ENCODE assay signal across 8 cellular contexts in genomic region chr9:111482656-111483418, GRCh38. TPM values are rescaled to one million over a fixed set of nuclear protein-coding genes. Genes with fewer than 3 reads are reported as not detected.
DNase-seq lines count a peak whose midpoint lies in the region; ATAC-seq and TF ChIP-seq lines count a peak whose summit lies in the region.

No MANE protein-coding gene starts in this region.

- no peaks in the 10 kb centered on the region for H3K9me3 Mint-ChIP-seq in activated T-helper 2 cell treated with anti-CD3 and anti-CD28 coated beads, Interferon-gamma antibody, Interleukin-2, Interleukin-4, amounts not matched to agents 10 μg/mL and 5 μg/mL and 100 μg/mL, durations not matched to agents 14 hours and 24 hours and 36 hours
- H3K9me3 Mint-ChIP-seq in natural killer cell = no peaks in the 10 kb centered on the region

- POLR2A ChIA-PET in Panc1 (lab: Charles Lee) = interaction anchor here (0.7 kb wide), 1 partner anchor 611 kb away, joined by 3 read pairs; no protein-coding TSS in a partner anchor

- H3K4me2 ChIP-seq in fibroblast of lung (ENCODE audit: extremely low read depth, insufficient read depth, low read length) = peak overlapping the region; percentile 91

- TF ChIP-seq CTCF in Panc1 (IDR thresholded peaks at IDR 0.05) = no peak
- no peak for TF ChIP-seq CTCF in fibroblast of lung (conservative IDR thresholded peaks at IDR 0.05 in 1 of 2, IDR thresholded peaks at IDR 0.05 in 1 of 2; ENCODE audit: low read depth in 1 of 2, low read length in 2 of 2)
- TF ChIP-seq CTCF in natural killer cell (IDR thresholded peaks at IDR 0.05) = no peak

- peak overlapping the region; percentile 73 for H3K27ac Mint-ChIP-seq in activated T-helper 2 cell treated with anti-CD3 and anti-CD28 coated beads, Interferon-gamma antibody, Interleukin-2, Interleukin-4, amounts not matched to agents 10 μg/mL and 5 μg/mL and 100 μg/mL, durations not matched to agents 14 hours and 24 hours and 36 hours
- peak overlapping the region; percentile 69 to 90 for H3K27ac Mint-ChIP-seq in natural killer cell

- H3K9me3 ChIP-seq in Panc1 (ENCODE audit: control insufficient read depth, insufficient read depth, low read depth, low read length) (no peaks in the 10 kb centered on the region), fibroblast of lung (ENCODE audit: control insufficient read depth, insufficient read depth, low read depth, low read length) (no peaks in the 10 kb centered on the region)

- H3K27me3 Mint-ChIP-seq in activated T-helper 2 cell treated with anti-CD3 and anti-CD28 coated beads, Interferon-gamma antibody, Interleukin-2, Interleukin-4, amounts not matched to agents 10 μg/mL and 5 μg/mL and 100 μg/mL, durations not matched to agents 14 hours and 24 hours and 36 hours (ENCODE audit: low read depth) = peaks cover 7% of the 10 kb centered on the region
- H3K27me3 Mint-ChIP-seq in natural killer cell (ENCODE audit: low read depth in 2 of 2) = peaks cover 2 to 7% of the 10 kb centered on the region in 2 donors

- ATAC-seq in GM19463 (IDR thresholded peaks at IDR 0.05; ENCODE audit: unreplicated experiment) (peak; percentile 52), Panc1 (peak; percentile 67), natural killer cell (peak; percentile 45 to 70 (median 55))

- H3K4me1 ChIP-seq in Panc1 (ENCODE audit: control insufficient read depth, insufficient read depth, low read length) (no peaks in the 10 kb centered on the region; the same call in 1 of the 2 replicates), fibroblast of lung (ENCODE audit: control insufficient read depth, extremely low read depth, insufficient read depth, low read length) (peaks cover 4% of the 10 kb centered on the region)

- CTCF ChIA-PET in Panc1 (lab: Charles Lee) = interaction anchor here (0.6 kb wide), 2 partner anchors 47 to 585 kb away, joined by 3 to 5 read pairs; no protein-coding TSS in a partner anchor

- H3K4me3 ChIP-seq in Panc1 (ENCODE audit: low read depth in 2 of 2, low read length in 2 of 2) = peak overlapping the region; percentile 71 to 76
- peak overlapping the region; percentile 69 to 85 (median 76) for H3K4me3 ChIP-seq in fibroblast of lung (replicated peaks in 1 of 4; ENCODE audit: control extremely low read depth in 1 of 4, insufficient read depth in 1 of 4, low read depth in 3 of 4, low read length in 4 of 4)

- H3K4me1 Mint-ChIP-seq in activated T-helper 2 cell treated with anti-CD3 and anti-CD28 coated beads, Interferon-gamma antibody, Interleukin-2, Interleukin-4, amounts not matched to agents 10 μg/mL and 5 μg/mL and 100 μg/mL, durations not matched to agents 14 hours and 24 hours and 36 hours (ENCODE audit: low read depth) = peaks cover 27% of the 10 kb centered on the region
- peaks cover 27 to 37% of the 10 kb centered on the region in 2 donors for H3K4me1 Mint-ChIP-seq in natural killer cell

- no peaks in the 10 kb centered on the region for H4K20me1 ChIP-seq in fibroblast of lung (ENCODE audit: control insufficient read depth, extremely low read depth, insufficient read depth, low read length)

- no peaks in the 10 kb centered on the region; the same call in 1 of the 2 replicates for H3K36me3 ChIP-seq in Panc1 (ENCODE audit: control insufficient read depth, insufficient read depth, low read length)
- no peaks in the 10 kb centered on the region for H3K36me3 ChIP-seq in fibroblast of lung (ENCODE audit: control insufficient read depth, insufficient read depth, low read length)

- H3K9ac ChIP-seq in fibroblast of lung (ENCODE audit: insufficient read depth, low read length) = peak overlapping the region; percentile 84

- H2AFZ ChIP-seq in fibroblast of lung (ENCODE audit: low read length) = peak overlapping the region; percentile 77

- in situ Hi-C loops in Panc1 (cut with HindIII; ENCODE audit: low pct_unique_long_range_greater_than_20kb, low sequenced_read_pairs) = no loop called here

- H3K4me3 Mint-ChIP-seq in activated T-helper 2 cell treated with anti-CD3 and anti-CD28 coated beads, Interferon-gamma antibody, Interleukin-2, Interleukin-4, amounts not matched to agents 10 μg/mL and 5 μg/mL and 100 μg/mL, durations not matched to agents 14 hours and 24 hours and 36 hours (ENCODE audit: low read depth) = peak overlapping the region; percentile 84
- H3K4me3 Mint-ChIP-seq in natural killer cell = peak overlapping the region; percentile 88

- BruUV-seq in Panc1 (replicated peaks; lab: Mats Ljungman, UMichigan) = no TSS peak

- H3K27me3 ChIP-seq in Panc1 (ENCODE audit: control insufficient read depth, insufficient read depth, low read length) = no peaks in the 10 kb centered on the region
- H3K27me3 ChIP-seq in fibroblast of lung (ENCODE audit: control insufficient read depth, insufficient read depth, low read length) = no peaks in the 10 kb centered on the region

- peak overlapping the region; percentile 83 for H3K27ac ChIP-seq in Panc1 (ENCODE audit: low read length)
- H3K27ac ChIP-seq in fibroblast of lung (ENCODE audit: insufficient read depth, low read length) = peak overlapping the region; percentile 78

- intact Hi-C loops in Panc1 (cut with micrococcal nuclease; ENCODE audit: unreplicated experiment) (no loop called here), natural killer cell (cut with micrococcal nuclease) (no loop called here)
- intact Hi-C loops in activated T-helper 2 cell treated with anti-CD3 and anti-CD28 coated beads, Interferon-gamma antibody, Interleukin-2, Interleukin-4, amounts not matched to agents 10 μg/mL and 5 μg/mL and 100 μg/mL, durations not matched to agents 14 hours and 24 hours and 36 hours (cut with micrococcal nuclease) = loop anchor here (2.0 to 5.0 kb wide), 3 partner anchors 178 to 1226 kb away; partner anchors contain the start of genes GNG10 and TXN

- H3K79me2 ChIP-seq in fibroblast of lung (ENCODE audit: control insufficient read depth, insufficient read depth, low read length) = peaks cover 52% of the 10 kb centered on the region

- DNase-seq in CMK (ENCODE audit: low read depth) (peak; percentile 30), HK-2 (ENCODE audit: unreplicated experiment) (peak; percentile 66), Panc1 (ENCODE audit: low read depth, low spot score) (no peak), fibroblast of lung (ENCODE audit: low read depth in 2 of 2) (peak; percentile 68 to 74), natural killer cell (peak; percentile 62)
- DNase-seq in activated T-helper 2 cell treated with anti-CD3 and anti-CD28 coated beads, Interferon-gamma antibody, Interleukin-2, Interleukin-4, amounts not matched to agents 10 μg/mL and 5 μg/mL and 100 μg/mL, durations not matched to agents 14 hours and 24 hours and 36 hours (ENCODE audit: low spot score) = peak; percentile 67
- peak; percentile 29 to 64 (median 48) for DNase-seq in stimulated activated naive CD4-positive, alpha-beta T cell (lab: John Stamatoyannopoulos, UW)

- H3K36me3 Mint-ChIP-seq in activated T-helper 2 cell treated with anti-CD3 and anti-CD28 coated beads, Interferon-gamma antibody, Interleukin-2, Interleukin-4, amounts not matched to agents 10 μg/mL and 5 μg/mL and 100 μg/mL, durations not matched to agents 14 hours and 24 hours and 36 hours (ENCODE audit: low read depth) = peaks cover 22% of the 10 kb centered on the region
- H3K36me3 Mint-ChIP-seq in natural killer cell = no peaks in the 10 kb centered on the region

RNA-seq across cellular contexts. Expression of gene ECPAS, which starts 1.3 kb away (rescaled TPM):
- total RNA-seq in Panc1 (2021; ENCODE audit: unreplicated experiment) (69.4 TPM), fibroblast of lung (107 and 140 TPM in 2 replicates), natural killer cell (10 to 100 TPM; 58.0 to 73.6 (median 70.7) TPM)
- polyA plus RNA-seq in Panc1 (2012; ENCODE audit: insufficient read length) = 35.6 TPM
- total RNA-seq in activated T-helper 2 cell treated with anti-CD3 and anti-CD28 coated beads, Interferon-gamma antibody, Interleukin-2, Interleukin-4, amounts not matched to agents 10 μg/mL and 5 μg/mL and 100 μg/mL, durations not matched to agents 14 hours and 24 hours and 36 hours = 96.8 and 107 TPM in 2 replicates
- 42.1 and 42.9 TPM in 2 replicates for polyA plus RNA-seq in fibroblast of lung
- 52.6 and 52.7 TPM in 2 replicates for polyA plus RNA-seq in fibroblast of lung (2012)
- 40.6 and 62.0 TPM in 2 replicates for polyA minus RNA-seq in fibroblast of lung (ENCODE audit: low replicate concordance)

RNA-seq across cellular contexts. Expression of gene ZNF483, which starts 42.1 kb away (rescaled TPM):
- total RNA-seq in Panc1 (2021; ENCODE audit: unreplicated experiment) (4.8 TPM), fibroblast of lung (1.5 and 4.3 TPM in 2 replicates), natural killer cell (1 to 10 TPM; 5.7 to 7.4 (median 5.8) TPM)
- polyA plus RNA-seq in Panc1 (2012; ENCODE audit: insufficient read length) = 0.55 TPM
- total RNA-seq in activated T-helper 2 cell treated with anti-CD3 and anti-CD28 coated beads, Interferon-gamma antibody, Interleukin-2, Interleukin-4, amounts not matched to agents 10 μg/mL and 5 μg/mL and 100 μg/mL, durations not matched to agents 14 hours and 24 hours and 36 hours = 3.1 and 3.2 TPM in 2 replicates
- 0.53 and 0.70 TPM in 2 replicates for polyA plus RNA-seq in fibroblast of lung
- polyA plus RNA-seq in fibroblast of lung (2012) = 0.35 and 0.43 TPM in 2 replicates
- 2.4 TPM in 1 of 2 replicates, not detected in the other for polyA minus RNA-seq in fibroblast of lung (ENCODE audit: low replicate concordance)
